Comparison of ENCODE assay signal across 8 cellular contexts in genomic region chr10:35090162-35090954, GRCh38. TPM values are rescaled to one million over a fixed set of nuclear protein-coding genes. Genes with fewer than 3 reads are reported as not detected.
DNase-seq lines count a peak whose midpoint lies in the region; ATAC-seq, FAIRE-seq and TF ChIP-seq lines count a peak whose summit lies in the region.

TSS of gene CUL2 (minus strand) at chr10:35090341. CDS start at chr10:35071317, 19,024 bp downstream.

- peak; percentile 97 to 98 for ATAC-seq in natural killer cell treated with Interleukin-12 subunit alpha and Interleukin-12 subunit beta and Interleukin-15 and Interleukin-18, amount 100 ng/mL, for 72 hours

- peak; percentile 86 for FAIRE-seq in H54 (lab: Jason Lieb, UNC)

- peak; percentile 22; the same call in 1 of the 2 replicates for TF ChIP-seq POLR2A in H54 (IDR thresholded peaks at IDR 0.05; ENCODE audit: low read depth, low read length)

- POLR2A ChIA-PET in RWPE1 (lab: Yijun Ruan, JAX; ENCODE audit: low non-redundant PET), result interaction anchor here (0.5 kb wide), 1 partner anchor 13 kb away, joined by 5 read pairs; no protein-coding TSS in a partner anchor

- peak within 1 kb of the TSS; percentile 83 for H3K27ac ChIP-seq in RWPE1

- CTCF ChIA-PET in RWPE1 (lab: Yijun Ruan, JAX), result interaction anchor here (0.6 kb wide), 1 partner anchor 18 kb away, joined by 8 read pairs; no protein-coding TSS in a partner anchor

- peaks cover 8% of the 10 kb centered on the region for H3K36me3 Mint-ChIP-seq in natural killer cell treated with Interleukin-12 subunit alpha and Interleukin-12 subunit beta and Interleukin-15 and Interleukin-18, amount 100 ng/mL, for 72 hours

- no peak for TF ChIP-seq CTCF in RWPE1 (conservative IDR thresholded peaks at IDR 0.05; ENCODE audit: low read depth)
- no peak for TF ChIP-seq CTCF in fibroblast of pulmonary artery (IDR thresholded peaks at IDR 0.05; ENCODE audit: low read length, missing control alignments)

- H3K4me3 ChIP-seq in fibroblast of pulmonary artery (replicated peaks; ENCODE audit: low read depth, low read length), result peak within 1 kb of the TSS; percentile 66

- peaks cover 42 to 47% of the 10 kb centered on the region in 2 donors for H3K4me1 Mint-ChIP-seq in natural killer cell treated with Interleukin-12 subunit alpha and Interleukin-12 subunit beta and Interleukin-15 and Interleukin-18, amount 100 ng/mL, for 72 hours (ENCODE audit: low read depth in 2 of 2)

- DNase-seq in EL (peak; percentile 95), H54 (ENCODE audit: insufficient read length, low spot score) (peak; percentile 72), LoVo (ENCODE audit: low spot score) (peak; percentile 93), RWPE1 (ENCODE audit: low spot score) (peak; percentile 88), fibroblast of pulmonary artery (ENCODE audit: low read depth) (peak; percentile 98)
- peak; percentile 87 for DNase-seq in activated T-helper 9 cell treated with anti-CD3 and anti-CD28 coated beads, Interleukin-2, amount 50 U/mL, for 16 hours (ENCODE audit: low read depth)
- DNase-seq in natural killer cell treated with Interleukin-12 subunit alpha and Interleukin-12 subunit beta and Interleukin-15 and Interleukin-18, amount 100 ng/mL, for 72 hours (ENCODE audit: low spot score), result peak; percentile 96
- peak; percentile 88 for DNase-seq in stimulated activated naive CD4-positive, alpha-beta T cell treated with Interleukin-2 at 50 U/mL for 16 hours (lab: John Stamatoyannopoulos, UW)

- peak within 1 kb of the TSS; percentile 96 for H3K4me3 Mint-ChIP-seq in natural killer cell treated with Interleukin-12 subunit alpha and Interleukin-12 subunit beta and Interleukin-15 and Interleukin-18, amount 100 ng/mL, for 72 hours

- no peaks in the 10 kb centered on the region for H3K9me3 Mint-ChIP-seq in natural killer cell treated with Interleukin-12 subunit alpha and Interleukin-12 subunit beta and Interleukin-15 and Interleukin-18, amount 100 ng/mL, for 72 hours

- H3K27ac Mint-ChIP-seq in natural killer cell treated with Interleukin-12 subunit alpha and Interleukin-12 subunit beta and Interleukin-15 and Interleukin-18, amount 100 ng/mL, for 72 hours, result peak within 1 kb of the TSS; percentile 91 to 96

- H3K27me3 Mint-ChIP-seq in natural killer cell treated with Interleukin-12 subunit alpha and Interleukin-12 subunit beta and Interleukin-15 and Interleukin-18, amount 100 ng/mL, for 72 hours, result no peaks in the 10 kb centered on the region

RNA-seq across cellular contexts. Expression of gene CUL2, which starts in this region (rescaled TPM):
- 10 to 100 TPM; 42.8 to 45.7 TPM for total RNA-seq in natural killer cell treated with Interleukin-12 subunit alpha and Interleukin-12 subunit beta and Interleukin-15 and Interleukin-18, amount 100 ng/mL, for 72 hours

Comparison
In these comparisons a context has a peak if more than half of its experiments do, and no peak if none do; other contexts are left out.
1. Peak in every context shown above with its lines: DNase-seq, ATAC-seq, H3K4me3 ChIP-seq and H3K27ac ChIP-seq.